7 cellular contexts compared by ENCODE assay signal in the genomic region with DNA sequence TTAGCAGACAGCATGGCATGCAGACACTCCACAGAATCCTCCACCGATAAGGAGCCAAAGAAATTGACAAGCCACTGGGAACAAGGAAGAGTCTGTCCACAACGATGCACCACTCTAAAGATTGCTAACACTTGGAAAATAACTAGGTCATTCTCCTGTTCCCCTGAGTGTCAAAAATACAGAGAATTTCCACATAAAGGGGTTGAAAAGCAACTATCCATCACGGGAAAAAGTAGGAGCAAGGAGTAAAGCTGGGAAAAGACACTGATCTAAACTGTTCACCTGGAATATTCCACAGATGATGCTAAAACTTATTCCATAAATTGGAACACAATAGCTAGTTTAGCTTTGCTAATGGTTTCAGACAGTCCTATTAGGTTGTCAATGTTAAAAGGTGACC.
"Had no signal": no experiment of that assay in that cellular context is flagged by ENCODE, and none has a peak within 500 bp of the region (broad histone marks: within the 10 kb centered on the region; RNA-seq: fewer than 3 reads in every experiment).

No MANE protein-coding gene starts in this region.

- H3K4me3 Mint-ChIP-seq: IgD-negative memory B cell had no signal

- H3K27ac Mint-ChIP-seq: IgD-negative memory B cell had no signal

- H3K4me1 Mint-ChIP-seq: IgD-negative memory B cell had no signal

- H3K27ac ChIP-seq: HL-60 had no signal

- DNase-seq: IMR-90, KBM-7, KG1 had no signal

- H3K9me3 Mint-ChIP-seq: IgD-negative memory B cell had no signal

- ATAC-seq: HepG2 had no signal

- FAIRE-seq: HepG2, HTR-8/SVneo had no signal
